Comparison of ENCODE assay signal across 20 cellular contexts in the genomic region with DNA sequence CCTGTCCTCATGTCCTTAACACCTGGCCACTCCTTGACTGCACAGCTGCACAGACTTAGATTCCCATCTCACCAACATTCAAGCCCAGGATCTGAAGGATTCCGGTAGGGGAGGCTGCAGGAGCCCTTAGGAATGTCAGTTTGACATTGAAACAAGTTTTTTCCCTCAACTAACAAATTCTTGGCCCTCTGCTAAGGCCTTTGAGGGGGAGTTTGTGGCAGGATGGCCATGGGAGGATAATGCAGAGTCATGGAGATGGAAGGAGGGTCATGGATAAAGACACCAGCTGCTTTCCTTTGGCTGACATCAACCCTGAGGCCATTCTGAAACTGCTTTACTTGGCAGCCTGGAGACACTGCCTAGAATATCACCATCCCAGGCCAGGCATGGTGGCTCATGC.
DNase-seq lines count a peak whose midpoint lies in the region; ATAC-seq and TF ChIP-seq lines count a peak whose summit lies in the region.
"Had no signal": no experiment of that assay in that cellular context is flagged by ENCODE, and none has a peak within 500 bp of the region (broad histone marks: within the 10 kb centered on the region; RNA-seq: fewer than 3 reads in every experiment).

No MANE protein-coding gene starts in this region.

- H3K4me3 ChIP-seq in SJCRH30, result no peak overlapping the region
- H3K4me3 ChIP-seq in fibroblast of pulmonary artery (replicated peaks; ENCODE audit: low read depth, low read length), result no peak overlapping the region
- no peak overlapping the region for H3K4me3 ChIP-seq in trophoblast cell (ENCODE audit: low read depth, low read length)
- H3K4me3 ChIP-seq in tibial nerve, result no peak overlapping the region
- H3K4me3 ChIP-seq: GM23248 had no signal

- H2BK5ac ChIP-seq in trophoblast cell (ENCODE audit: low read depth, low read length, poor library complexity), result no peak overlapping the region

- H3K79me1 ChIP-seq in trophoblast cell (ENCODE audit: low read length), result no peaks in the 10 kb centered on the region

- no peak overlapping the region for H2BK120ac ChIP-seq in trophoblast cell (ENCODE audit: insufficient read depth, low read length, poor library complexity)

- H3K36me3 ChIP-seq in SJCRH30 (no peaks in the 10 kb centered on the region), trophoblast cell (ENCODE audit: control insufficient read depth in 1 of 2, insufficient read depth in 2 of 2, low read length in 2 of 2) (no peaks in the 10 kb centered on the region), tibial nerve (no peaks in the 10 kb centered on the region)

- no peak overlapping the region for H3K23ac ChIP-seq in trophoblast cell (ENCODE audit: low read length)

- H2BK12ac ChIP-seq in trophoblast cell (ENCODE audit: low read length), result no peak overlapping the region

- no peaks in the 10 kb centered on the region for H3K27me3 ChIP-seq in SJCRH30
- H3K27me3 ChIP-seq in trophoblast cell (ENCODE audit: insufficient read depth, low read length), result no peaks in the 10 kb centered on the region
- H3K27me3 ChIP-seq in tibial nerve, result no peaks in the 10 kb centered on the region

- no peaks in the 10 kb centered on the region for H3K9me3 ChIP-seq in SJCRH30 (replicated peaks)
- no peaks in the 10 kb centered on the region for H3K9me3 ChIP-seq in trophoblast cell (ENCODE audit: insufficient read depth, low read depth, low read length)
- H3K9me3 ChIP-seq in tibial nerve, result no peaks in the 10 kb centered on the region

- peaks cover 31% of the 10 kb centered on the region for H3K4me1 ChIP-seq in SJCRH30
- peaks cover 2 to 4% of the 10 kb centered on the region in 2 experiments for H3K4me1 ChIP-seq in trophoblast cell (ENCODE audit: control insufficient read depth in 1 of 2, insufficient read depth in 2 of 2, low read length in 2 of 2)
- H3K4me1 ChIP-seq in tibial nerve, result peaks cover 0 to 21% (median 4%) of the 10 kb centered on the region in 4 donors

- H3K9ac ChIP-seq in trophoblast cell (ENCODE audit: low read length), result no peak overlapping the region
- H3K9ac ChIP-seq: GM23248 had no signal

- no peak overlapping the region for H3K14ac ChIP-seq in trophoblast cell (ENCODE audit: low read length)

- in situ Hi-C loops in Caki2 (cut with HindIII; ENCODE audit: low pct_unique_long_range_greater_than_20kb, low sequenced_read_pairs), result no loop called here

- DNase-seq in Caki2 (ENCODE audit: low read depth), result peak; percentile 27
- peak; percentile 48 to 57 for DNase-seq in SJCRH30
- peak; percentile 51 for DNase-seq in fibroblast of pulmonary artery (ENCODE audit: low read depth)
- peak; percentile 60 to 84 for DNase-seq in trophoblast cell
- DNase-seq in caudate nucleus (lab: John Stamatoyannopoulos, UW), result no peak
- no peak for DNase-seq in tibial nerve (ENCODE audit: low spot score in 2 of 2)
- no peak for DNase-seq in sciatic nerve (ENCODE audit: low spot score)
- DNase-seq: DMS 273 treated with DMSO at 0.1 percent for 48 hours, GM23248, HCEC 1CT, NCI-H1105 treated with DMSO at 0.1 percent for 48 hours, NCI-H1694, NCI-H2081 treated with DMSO at 0.1 percent for 48 hours, NCI-H510A, NCI-H748 treated with DMSO at 0.1 percent for 48 hours, OCI-M1, SHP77 had no signal

- no peak overlapping the region for H3K4ac ChIP-seq in trophoblast cell (ENCODE audit: low read depth, low read length)

- TF ChIP-seq CTCF in fibroblast of pulmonary artery (IDR thresholded peaks at IDR 0.05; ENCODE audit: low read length, missing control alignments) (no peak), tibial nerve (IDR thresholded peaks at IDR 0.05) (no peak)

- TF ChIP-seq POLR2A in tibial nerve (IDR thresholded peaks at IDR 0.05) (no peak), GM18505 (IDR thresholded peaks at IDR 0.05; ENCODE audit: borderline replicate concordance, extremely low read depth, insufficient read depth, insufficient read length) (no peak)

- intact Hi-C loops in sciatic nerve (cut with DNase I), result no loop called here

- H3K18ac ChIP-seq in trophoblast cell (ENCODE audit: low read length), result no peak overlapping the region

- H4K12ac ChIP-seq in trophoblast cell (ENCODE audit: low read depth, low read length), result no peak overlapping the region

- no peak overlapping the region for H4K8ac ChIP-seq in trophoblast cell (ENCODE audit: low read depth, low read length)

- no peak overlapping the region for H4K91ac ChIP-seq in trophoblast cell (ENCODE audit: low read depth, low read length)

- H3K27ac ChIP-seq in SJCRH30 (no peak overlapping the region), trophoblast cell (ENCODE audit: low read depth, low read length) (no peak overlapping the region), caudate nucleus (ENCODE audit: low read depth, low read length) (no peak overlapping the region), tibial nerve (no peak overlapping the region)
- H3K27ac ChIP-seq: C4-2B, GM23248 had no signal

- ATAC-seq in GM18505 (IDR thresholded peaks at IDR 0.05; ENCODE audit: unreplicated experiment), result no peak
- ATAC-seq in sciatic nerve, result no peak
- ATAC-seq: SK-N-SH treated with all-trans-retinoic acid at 6 μM for 48 hours had no signal

- no CpG with 5 or more reads among the region's 1 CpG for WGBS in trophoblast cell (ENCODE audit: extremely low coverage, insufficient coverage, insufficient read length)
- WGBS in tibial nerve, 2 donors, result 50 to 71% methylated on average over 1 of the region's 1 CpG

- no peak overlapping the region for H2AK5ac ChIP-seq in trophoblast cell (ENCODE audit: low read length)

- no peak overlapping the region for H3K4me2 ChIP-seq in trophoblast cell (ENCODE audit: low read length)

- H2AFZ ChIP-seq in trophoblast cell (ENCODE audit: insufficient read depth, low read length, poor library complexity), result no peak overlapping the region
- H2AFZ ChIP-seq: GM23248 had no signal

- no peak for TF ChIP-seq EP300 in tibial nerve (IDR thresholded peaks at IDR 0.05)

- H3K79me2 ChIP-seq in trophoblast cell (ENCODE audit: control insufficient read depth, insufficient read depth, low read length, poor library complexity), result no peaks in the 10 kb centered on the region

Comparison
In these comparisons a context has a peak if more than half of its experiments do, and no peak if none do; other contexts are left out.
1. DNase-seq: peak in Caki2 (single experiment), SJCRH30 (2 of 2), fibroblast of pulmonary artery (single experiment) and trophoblast cell (2 of 2); none in caudate nucleus (0 of 61), tibial nerve (0 of 2) and sciatic nerve (single experiment).